Comparison of ENCODE assay signal across 23 cellular contexts in genomic region chr5:13816126-13816525, GRCh38.
"Had no signal": no experiment of that assay in that cellular context is flagged by ENCODE, and none has a peak within 500 bp of the region (broad histone marks: within the 10 kb centered on the region; RNA-seq: fewer than 3 reads in every experiment).

No MANE protein-coding gene starts in this region.

- H3K4me1 ChIP-seq: left lung, lower lobe of right lung, spleen, suprapubic skin, tibial artery, upper lobe of right lung had no signal

- FAIRE-seq: keratinocyte, small intestine, urothelium cell line had no signal

- DNase-seq: kidney glomerular epithelial cell; left colon; left lung; lower lobe of right lung; midbrain; mucosa of descending colon; naive thymus-derived CD4-positive, alpha-beta T cell; ovary; retina; right cardiac atrium; small intestine; spleen; stimulated activated CD4-positive, alpha-beta T cell treated with anti-CD3 and anti-CD28 coated beads, Interleukin-4, amount 100 ng/mL, for 24 hours; stimulated activated naive CD4-positive, alpha-beta T cell; tibial artery; upper lobe of right lung had no signal

- ATAC-seq: left colon; left lung; lower lobe of right lung; mucosa of descending colon; naive thymus-derived CD4-positive, alpha-beta T cell; natural killer cell treated with Interleukin-12 subunit alpha and Interleukin-12 subunit beta and Interleukin-15 and Interleukin-18, amount 100 ng/mL, for 72 hours; right cardiac atrium; sciatic nerve; upper lobe of right lung had no signal

- H3K9me3 ChIP-seq: left lung, lower lobe of right lung, mucosa of descending colon, ovary, spleen, suprapubic skin, thoracic aorta, tibial artery, upper lobe of right lung had no signal

- H3K27ac ChIP-seq: hepatocyte, left lung, lower lobe of right lung, ovary, spleen, suprapubic skin, thoracic aorta, tibial artery, upper lobe of right lung had no signal

- H3K4me2 ChIP-seq: hepatocyte had no signal

- H3K4me3 ChIP-seq: hepatocyte, left lung, lower lobe of right lung, mucosa of descending colon, ovary, spleen, suprapubic skin, thoracic aorta, tibial artery, upper lobe of right lung had no signal
